ENCODE assay signal across 8 cellular contexts in the genomic region with DNA sequence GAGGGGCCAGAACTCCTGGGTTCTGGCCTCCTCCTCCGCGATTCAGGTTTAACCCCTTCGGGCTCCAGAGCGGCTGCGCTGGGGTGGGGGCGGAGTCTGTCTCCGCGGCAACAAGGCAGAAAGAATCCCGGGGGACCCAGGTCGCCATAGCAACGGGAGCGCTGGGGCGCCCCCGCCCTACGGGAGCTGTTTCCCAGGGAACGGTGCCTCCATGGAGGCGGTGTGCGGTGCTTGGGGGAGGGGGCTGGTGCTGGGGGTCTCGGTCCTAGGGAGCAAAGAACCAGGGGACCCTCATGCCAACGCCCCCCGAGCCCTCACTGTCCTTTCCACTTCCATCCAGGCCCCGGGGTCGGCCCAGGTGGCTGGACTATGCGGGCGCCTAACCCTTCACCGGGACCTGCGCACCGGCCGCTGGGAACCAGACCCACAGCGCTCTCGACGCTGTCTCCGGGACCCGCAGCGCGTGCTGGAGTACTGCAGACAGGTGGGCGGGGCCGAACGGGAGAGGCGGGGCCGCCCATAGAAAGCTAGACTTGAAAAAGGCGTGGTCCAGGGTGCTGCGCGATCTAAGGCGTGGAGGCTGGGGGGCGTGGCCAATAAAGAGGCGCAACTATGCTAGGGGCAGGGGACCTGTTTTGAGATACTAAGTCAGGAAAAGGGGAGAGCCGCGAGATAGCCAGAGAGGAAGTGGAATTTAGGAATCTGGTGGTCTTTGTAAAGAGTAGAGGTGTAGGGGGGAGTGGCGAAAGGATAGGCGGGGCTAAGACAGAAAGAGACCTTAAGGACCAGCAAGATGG. TPM values are rescaled to one million over a fixed set of nuclear protein-coding genes. Genes with fewer than 3 reads are reported as not detected.
DNase-seq lines count a peak whose midpoint lies in the region; ATAC-seq and TF ChIP-seq lines count a peak whose summit lies in the region.

No MANE protein-coding gene starts in this region.

- peak overlapping the region in 3 of 4 donors; percentile 40 to 50 (median 44) for H3K4me3 ChIP-seq in gastrocnemius medialis

- in situ Hi-C loops in ACHN (cut with HindIII; ENCODE audit: low pct_ligation_motif_present, low pct_unique_long_range_greater_than_20kb, low sequenced_read_pairs) (no loop called here), gastrocnemius medialis (cut with MboI; ENCODE audit: low sequenced_read_pairs in 4 of 4) (no loop called here)

- ATAC-seq in GM21515 (IDR thresholded peaks at IDR 0.05; ENCODE audit: unreplicated experiment) (peak; percentile 49), gastrocnemius medialis (no peak), GM19395 (IDR thresholded peaks at IDR 0.05; ENCODE audit: unreplicated experiment) (no peak)

- H3K27me3 ChIP-seq in gastrocnemius medialis, result peaks cover 36 to 54% (median 37%) of the 10 kb centered on the region in 3 donors

- no peaks in the 10 kb centered on the region for H3K36me3 ChIP-seq in gastrocnemius medialis

- no peak for TF ChIP-seq CTCF in gastrocnemius medialis (IDR thresholded peaks at IDR 0.05 in 4 of 5, conservative IDR thresholded peaks at IDR 0.05 in 1 of 5)

- H3K9me3 ChIP-seq in gastrocnemius medialis, result no peaks in the 10 kb centered on the region

- peaks cover 7 to 15% of the 10 kb centered on the region in 2 donors for H3K4me1 ChIP-seq in gastrocnemius medialis

- no peak for TF ChIP-seq POLR2A in gastrocnemius medialis (IDR thresholded peaks at IDR 0.05)

- DNase-seq in ACHN (peak; percentile 84), NCI-H187 treated with DMSO at 0.1 percent for 48 hours (lab: John Stamatoyannopoulos, UW) (peak; percentile 97), T-helper 9 cell (peak; percentile 68), anterior cingulate cortex (lab: John Stamatoyannopoulos, UW) (peak in 56 of 58 donors; percentile 26 to 92 (median 79)), hippocampal formation (lab: John Stamatoyannopoulos, UW) (peak; percentile 72 to 83), gastrocnemius medialis (no peak)

- intact Hi-C loops in gastrocnemius medialis (cut with DNase I; ENCODE audit: low total_unique reads), result no loop called here

- H3K27ac ChIP-seq in gastrocnemius medialis, result no peak overlapping the region

RNA-seq across cellular contexts. Expression of a gene that starts 1.2 kb away (rescaled TPM):
- total RNA-seq in gastrocnemius medialis, result under 1 TPM in 2 of 4 donors, not detected in 2; 0.27 to 0.33 TPM

RNA-seq across cellular contexts. Expression of a gene that starts 12.8 kb away (rescaled TPM):
- not detected for total RNA-seq in gastrocnemius medialis

RNA-seq across cellular contexts. Expression of a gene that starts 17.2 kb away (rescaled TPM):
- total RNA-seq in gastrocnemius medialis, result not detected

RNA-seq across cellular contexts. Expression of a gene that starts 30.8 kb away (rescaled TPM):
- 1 to 10 TPM in 3 of 4 donors, not detected in 1; 1.2 to 2.7 (median 2.3) TPM for total RNA-seq in gastrocnemius medialis

RNA-seq across cellular contexts. Expression of a gene that starts 32.8 kb away (rescaled TPM):
- 1 to 10 TPM in 2 of 4 donors, not detected in 2; 1.2 to 1.5 TPM for total RNA-seq in gastrocnemius medialis

Comparison
In these comparisons a context has a peak if more than half of its experiments do, and no peak if none do; other contexts are left out.
1. DNase-seq: peak in ACHN (single experiment), NCI-H187 treated with DMSO at 0.1 percent for 48 hours (single experiment), T-helper 9 cell (single experiment), anterior cingulate cortex (56 of 58) and hippocampal formation (2 of 2); none in gastrocnemius medialis (0 of 2).